11 cellular contexts compared by ENCODE assay signal in genomic region chr19:49436381-49437017, GRCh38. TPM values are rescaled to one million over a fixed set of nuclear protein-coding genes. Genes with fewer than 3 reads are reported as not detected.
DNase-seq lines count a peak whose midpoint lies in the region; FAIRE-seq and TF ChIP-seq lines count a peak whose summit lies in the region.
"Had no signal": no experiment of that assay in that cellular context is flagged by ENCODE, and none has a peak within 500 bp of the region (broad histone marks: within the 10 kb centered on the region; RNA-seq: fewer than 3 reads in every experiment).

No MANE protein-coding gene starts in this region.

- no peak for TF ChIP-seq POLR2A in GM12892 (IDR thresholded peaks at IDR 0.05; ENCODE audit: low read depth, low read length)
- no peak for TF ChIP-seq POLR2A in H54 (IDR thresholded peaks at IDR 0.05; ENCODE audit: low read depth, low read length)

- DNase-seq in GM12892 (ENCODE audit: insufficient read length) (no peak), T-helper 2 cell (peak in 4 of 5 experiments; percentile 32 to 52 (median 46)), cerebellum (ENCODE audit: low spot score) (peak; percentile 73), coronary artery (ENCODE audit: low spot score) (no peak), NCI-H226 (no peak), superior temporal gyrus (ENCODE audit: extremely low spot score) (no peak), H54 (ENCODE audit: insufficient read length, low spot score) (no peak)
- peak; percentile 79 for DNase-seq in stimulated activated CD4-positive, alpha-beta T cell treated with anti-CD3 and anti-CD28 coated beads, Interleukin-15, amount 100 ng/mL, for 24 hours

- TF ChIP-seq CTCF in coronary artery (IDR thresholded peaks at IDR 0.05) = no peak

- H3K27ac ChIP-seq in coronary artery = no peak overlapping the region
- H3K27ac ChIP-seq: parathyroid adenoma had no signal

- H3K4me3 ChIP-seq in coronary artery = no peak overlapping the region

- peak; percentile 42 for FAIRE-seq in GM12892 (lab: Jason Lieb, UNC)
- no peak for FAIRE-seq in H54 (lab: Jason Lieb, UNC)

RNA-seq across cellular contexts. Expression of gene SLC17A7, which starts 4.8 kb away (rescaled TPM):
- not detected for polyA plus RNA-seq in GM12892 (2012; ENCODE audit: missing spikeins)
- 3.8 TPM for total RNA-seq in cerebellum
- total RNA-seq: NCI-H460 had no signal

RNA-seq across cellular contexts. Expression of gene GFY, which starts 11.3 kb away (rescaled TPM):
- not detected for polyA plus RNA-seq in GM12892 (2012; ENCODE audit: missing spikeins)
- not detected for total RNA-seq in cerebellum
- total RNA-seq: NCI-H460 had no signal

RNA-seq across cellular contexts. Expression of gene PTH2, which starts 13.3 kb away (rescaled TPM):
- not detected for polyA plus RNA-seq in GM12892 (2012; ENCODE audit: missing spikeins)
- total RNA-seq in cerebellum = not detected
- total RNA-seq: NCI-H460, temporal lobe had no signal

RNA-seq across cellular contexts. Expression of gene PIH1D1, which starts 15.1 kb away (rescaled TPM):
- 114 TPM for polyA plus RNA-seq in GM12892 (2012; ENCODE audit: missing spikeins)
- total RNA-seq in cerebellum = 32.2 TPM

RNA-seq across cellular contexts. Expression of gene ALDH16A1, which starts 16.5 kb away (rescaled TPM):
- polyA plus RNA-seq in GM12892 (2012; ENCODE audit: missing spikeins) = 1.9 TPM
- 6.4 TPM for total RNA-seq in cerebellum

Comparison
In these comparisons a context has a peak if more than half of its experiments do, and no peak if none do; other contexts are left out.
1. DNase-seq: peak in T-helper 2 cell (4 of 5), cerebellum (single experiment) and stimulated activated CD4-positive, alpha-beta T cell treated with anti-CD3 and anti-CD28 coated beads, Interleukin-15, amount 100 ng/mL, for 24 hours (single experiment); none in GM12892 (single experiment), coronary artery (single experiment), NCI-H226 (single experiment), superior temporal gyrus (single experiment) and H54 (single experiment).